ENCODE assay signal across 10 cellular contexts in genomic region chr11:27719575-27719925, GRCh38. TPM values are rescaled to one million over a fixed set of nuclear protein-coding genes. Genes with fewer than 3 reads are reported as not detected.
DNase-seq lines count a peak whose midpoint lies in the region; ATAC-seq and TF ChIP-seq lines count a peak whose summit lies in the region.
"Had no signal": no experiment of that assay in that cellular context is flagged by ENCODE, and none has a peak within 500 bp of the region (broad histone marks: within the 10 kb centered on the region; RNA-seq: fewer than 3 reads in every experiment).

No MANE protein-coding gene starts in this region.

- no peaks in the 10 kb centered on the region for H3K36me3 ChIP-seq in neural cell (ENCODE audit: insufficient read depth, low read length)
- H3K36me3 ChIP-seq: uterus had no signal

- H3K27ac ChIP-seq in right cardiac atrium (ENCODE audit: low read length) (no peak overlapping the region), dorsolateral prefrontal cortex (peak overlapping the region in 49 of 59 donors; percentile 22 to 94 (median 72)), neural cell (ENCODE audit: low read length) (no peak overlapping the region)
- H3K27ac ChIP-seq: uterus had no signal

- H3K79me2 ChIP-seq in neural cell (replicated peaks; ENCODE audit: insufficient read depth, low read length): no peaks in the 10 kb centered on the region

- H3K4me1 ChIP-seq in right cardiac atrium (ENCODE audit: control insufficient read depth, insufficient read depth, low read length): peaks cover 5% of the 10 kb centered on the region

- H2AFZ ChIP-seq in neural cell (ENCODE audit: low read depth, low read length): no peak overlapping the region

- H3K9me3 ChIP-seq in right cardiac atrium (ENCODE audit: control insufficient read depth, low read length) (no peaks in the 10 kb centered on the region), neural cell (ENCODE audit: low read length) (no peaks in the 10 kb centered on the region)
- H3K9me3 ChIP-seq: uterus had no signal

- H3K4me3 ChIP-seq in right cardiac atrium (ENCODE audit: low read length): peak overlapping the region; percentile 51
- H3K4me3 ChIP-seq in dorsolateral prefrontal cortex: peak overlapping the region; percentile 20 to 73 (median 57)
- peak overlapping the region; percentile 70 for H3K4me3 ChIP-seq in neural cell (ENCODE audit: low read length)

- DNase-seq in right cardiac atrium (no peak), cardiac septum (ENCODE audit: low spot score) (no peak), dorsolateral prefrontal cortex (peak in 1 of 10 donors; percentile 34), mesenteric fat pad (ENCODE audit: low spot score) (no peak), NCI-H1105 treated with DMSO at 0.1 percent for 48 hours (lab: John Stamatoyannopoulos, UW) (no peak)
- DNase-seq: NCI-H2171, uterus had no signal

- no peaks in the 10 kb centered on the region for H3K9me2 ChIP-seq in neural cell (ENCODE audit: insufficient read depth, low read length)

- no peak overlapping the region for H3K4me2 ChIP-seq in neural cell (ENCODE audit: low read length)

- peak overlapping the region; percentile 64 for H3K9ac ChIP-seq in neural cell (ENCODE audit: low read length)

- intact Hi-C loops in right cardiac atrium (cut with DNase I): no loop called here
- intact Hi-C loops in cardiac septum (cut with DNase I): no loop called here
- intact Hi-C loops in dorsolateral prefrontal cortex (cut with DNase I): no loop called here

- H3K27me3 ChIP-seq in right cardiac atrium (ENCODE audit: control insufficient read depth, insufficient read depth): peaks cover 7% of the 10 kb centered on the region
- H3K27me3 ChIP-seq in dorsolateral prefrontal cortex: peaks cover 0 to 96% (median 52%) of the 10 kb centered on the region in 45 donors
- peaks cover 86% of the 10 kb centered on the region for H3K27me3 ChIP-seq in neural cell (ENCODE audit: insufficient read depth, low read depth, low read length)

- TF ChIP-seq CTCF in dorsolateral prefrontal cortex (IDR thresholded peaks at IDR 0.05 in 54 of 56, conservative IDR thresholded peaks at IDR 0.05 in 2 of 56; ENCODE audit: low read depth in 1 of 56, partially characterized antibody in 56 of 56): no peak
- no peak for TF ChIP-seq CTCF in neural cell (IDR thresholded peaks at IDR 0.05; ENCODE audit: poor library complexity, severe bottlenecking)

- 5% methylated on average over 12 of the region's 12 CpGs for WGBS in right cardiac atrium

- TF ChIP-seq EP300 in neural cell (conservative IDR thresholded peaks at IDR 0.05; ENCODE audit: poor library complexity, severe bottlenecking): no peak

- no peak for TF ChIP-seq RAD21 in neural cell (conservative IDR thresholded peaks at IDR 0.05)

- no peak for ATAC-seq in right cardiac atrium
- ATAC-seq in GM18519 (IDR thresholded peaks at IDR 0.05; ENCODE audit: low FRiP score, unreplicated experiment): no peak
- no peak for ATAC-seq in HG02870 (IDR thresholded peaks at IDR 0.05; ENCODE audit: unreplicated experiment)

- H3F3A ChIP-seq in neural cell (ENCODE audit: insufficient read depth, low read length, poor library complexity, severe bottlenecking): peaks cover 13% of the 10 kb centered on the region

- no peaks in the 10 kb centered on the region for H4K20me1 ChIP-seq in neural cell (ENCODE audit: insufficient read depth)

TF ChIP-seq in neural cell, 6 proteins besides CTCF, POLR2A, EP300 and RAD21:
- TF ChIP-seq TAF1 (IDR thresholded peaks at IDR 0.05; ENCODE audit: low read depth): no peak
- TF ChIP-seq SMC3 (conservative IDR thresholded peaks at IDR 0.05; ENCODE audit: poor library complexity): no peak
- no peak for TF ChIP-seq EZH2 (IDR thresholded peaks at IDR 0.05; ENCODE audit: borderline replicate concordance, insufficient read depth, low read length, poor library complexity, severe bottlenecking)
- no peak for TF ChIP-seq MXI1 (conservative IDR thresholded peaks at IDR 0.05; ENCODE audit: poor library complexity, severe bottlenecking)
- TF ChIP-seq POLR2AphosphoS5 (IDR thresholded peaks at IDR 0.05): no peak
- no peak for TF ChIP-seq REST (IDR thresholded peaks at IDR 0.05; ENCODE audit: borderline replicate concordance)

RNA-seq across cellular contexts. Expression of gene BDNF, which starts 19.3 kb away (rescaled TPM):
- total RNA-seq in right cardiac atrium (under 1 TPM in 3 of 4 donors, not detected in 1; 0.06 to 0.09 (median 0.08) TPM), cardiac septum (8.4 TPM), dorsolateral prefrontal cortex (10 to 100 TPM in 1 of 120 experiments, 1 to 10 TPM in 112, under 1 TPM in 7; 0.43 to 15.2 (median 2.8) TPM), mesenteric fat pad (0.22 TPM)
- polyA plus RNA-seq in right cardiac atrium (0.05 TPM), neural cell (not detected in 2 replicates)
- polyA minus RNA-seq in neural cell: not detected in 2 replicates

Comparison
In these comparisons a context has a peak if more than half of its experiments do, and no peak if none do; other contexts are left out.
1. H3K27ac ChIP-seq: peak in dorsolateral prefrontal cortex (49 of 59); none in right cardiac atrium (single experiment) and neural cell (single experiment).
2. Peak in every context shown above with its lines, with median percentiles within 50 percentile points of each other: H3K4me3 ChIP-seq.